Comparison of ENCODE assay signal across 8 cellular contexts in genomic region chr6:118896339-118897136, GRCh38.
DNase-seq lines count a peak whose midpoint lies in the region; ATAC-seq and TF ChIP-seq lines count a peak whose summit lies in the region.

No MANE protein-coding gene starts in this region.

- TF ChIP-seq CTCF in RWPE2 (IDR thresholded peaks at IDR 0.05; ENCODE audit: poor library complexity, severe bottlenecking) (peak; percentile 70), parathyroid adenoma (IDR thresholded peaks at IDR 0.05) (peak; percentile 36)

- ATAC-seq in GM19043 (IDR thresholded peaks at IDR 0.05; ENCODE audit: low read depth, unreplicated experiment) (peak; percentile 17), RWPE2 (ENCODE audit: low read depth) (peak; percentile 40)
- ATAC-seq in effector memory CD8-positive, alpha-beta T cell (replicated peaks), result no peak

- H3K36me3 ChIP-seq in HUES6 (ENCODE audit: control insufficient read depth, insufficient read depth, low read length) (peaks cover 29% of the 10 kb centered on the region), RWPE2 (ENCODE audit: low read depth) (peaks cover 39% of the 10 kb centered on the region), parathyroid adenoma (ENCODE audit: control insufficient read depth, insufficient read depth, low read length) (no peaks in the 10 kb centered on the region)

- peaks cover 38% of the 10 kb centered on the region for H3K36me3 Mint-ChIP-seq in effector memory CD8-positive, alpha-beta T cell (ENCODE audit: insufficient read depth)

- no peak overlapping the region for H3K4me2 ChIP-seq in parathyroid adenoma (ENCODE audit: low read length)

- no peak overlapping the region for H2AFZ ChIP-seq in parathyroid adenoma

- DNase-seq in DMS53 (lab: John Stamatoyannopoulos, UW), result peak; percentile 69
- no peak for DNase-seq in RWPE2 (ENCODE audit: low spot score)
- no peak for DNase-seq in effector memory CD8-positive, alpha-beta T cell
- no peak for DNase-seq in activated effector memory CD4-positive, alpha-beta T cell treated with anti-CD3 and anti-CD28 coated beads, Interleukin-2, amount 50 U/mL, for 16 hours
- no peak for DNase-seq in anterior cingulate cortex (lab: John Stamatoyannopoulos, UW)

- H3K9ac ChIP-seq in HUES6 (ENCODE audit: low read length), result peak overlapping the region; percentile 74
- no peak overlapping the region for H3K9ac ChIP-seq in parathyroid adenoma

- H3K9me3 ChIP-seq in HUES6 (ENCODE audit: control insufficient read depth, insufficient read depth, low read depth, low read length), result no peaks in the 10 kb centered on the region
- H3K9me3 ChIP-seq in RWPE2 (ENCODE audit: severe bottlenecking), result no peaks in the 10 kb centered on the region
- H3K9me3 ChIP-seq in parathyroid adenoma (ENCODE audit: control insufficient read depth, low read length), result no peaks in the 10 kb centered on the region

- H3K9me3 Mint-ChIP-seq in effector memory CD8-positive, alpha-beta T cell, result no peaks in the 10 kb centered on the region

- peaks cover 43 to 62% of the 10 kb centered on the region in 2 donors for H3K4me1 Mint-ChIP-seq in effector memory CD8-positive, alpha-beta T cell (ENCODE audit: low read depth in 2 of 2)

- peak overlapping the region; percentile 57 to 100 for H3K4me3 Mint-ChIP-seq in effector memory CD8-positive, alpha-beta T cell

- H3K27me3 ChIP-seq in HUES6 (ENCODE audit: control insufficient read depth, insufficient read depth, low read length) (no peaks in the 10 kb centered on the region), RWPE2 (ENCODE audit: insufficient read depth, poor library complexity, severe bottlenecking) (no peaks in the 10 kb centered on the region), parathyroid adenoma (ENCODE audit: control insufficient read depth, insufficient read depth, low read length) (no peaks in the 10 kb centered on the region)

- H3K27me3 Mint-ChIP-seq in effector memory CD8-positive, alpha-beta T cell, result no peaks in the 10 kb centered on the region

- peak overlapping the region; percentile 92 for H3K4me3 ChIP-seq in HUES6 (ENCODE audit: low read depth, low read length)
- H3K4me3 ChIP-seq in RWPE2 (ENCODE audit: severe bottlenecking), result peak overlapping the region; percentile 3
- H3K4me3 ChIP-seq in parathyroid adenoma (ENCODE audit: low read depth, low read length), result no peak overlapping the region

- H3K27ac ChIP-seq in HUES6 (ENCODE audit: low read depth, low read length) (peak overlapping the region; percentile 75), RWPE2 (ENCODE audit: poor library complexity, severe bottlenecking) (peak overlapping the region; percentile 88), parathyroid adenoma (no peak overlapping the region)

- peak overlapping the region; percentile 55 to 98 for H3K27ac Mint-ChIP-seq in effector memory CD8-positive, alpha-beta T cell

- H3K4me1 ChIP-seq in HUES6 (ENCODE audit: control insufficient read depth, insufficient read depth, low read length) (peaks cover 36% of the 10 kb centered on the region), RWPE2 (ENCODE audit: insufficient read depth, poor library complexity, severe bottlenecking) (peaks cover 11% of the 10 kb centered on the region), parathyroid adenoma (peaks cover 20% of the 10 kb centered on the region)

- peaks cover 30% of the 10 kb centered on the region for H3K79me2 ChIP-seq in parathyroid adenoma
